ENCODE assay signal across 8 cellular contexts in the genomic region with DNA sequence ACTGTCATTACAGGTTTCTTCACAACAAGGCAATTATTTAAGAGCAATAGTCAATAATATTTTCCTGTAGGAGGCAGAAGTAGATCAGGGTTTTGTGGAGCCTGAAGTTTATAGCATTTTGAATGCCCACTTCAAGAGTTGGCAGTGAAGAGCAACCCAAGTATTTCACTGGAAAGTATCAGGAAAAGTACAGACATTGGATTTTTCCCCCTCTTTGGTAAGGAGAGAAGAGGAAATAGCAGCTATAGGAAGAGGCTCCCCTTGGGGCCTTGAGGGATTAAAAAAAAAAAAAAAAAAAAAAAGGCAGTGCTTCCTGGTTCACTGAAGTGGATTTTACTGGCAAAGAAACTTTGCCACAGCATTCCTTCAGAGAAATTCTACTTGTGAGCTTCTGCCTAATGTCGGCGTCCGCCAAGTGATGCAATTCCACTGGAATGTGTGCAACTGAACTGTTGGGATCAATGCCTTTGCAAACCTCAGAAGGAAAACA. TPM values are rescaled to one million over a fixed set of nuclear protein-coding genes. Genes with fewer than 3 reads are reported as not detected.
DNase-seq lines count a peak whose midpoint lies in the region; ATAC-seq, FAIRE-seq and TF ChIP-seq lines count a peak whose summit lies in the region.
"Had no signal": no experiment of that assay in that cellular context is flagged by ENCODE, and none has a peak within 500 bp of the region (broad histone marks: within the 10 kb centered on the region; RNA-seq: fewer than 3 reads in every experiment).

No MANE protein-coding gene starts in this region.

- FAIRE-seq in HTR-8/SVneo (lab: Jason Lieb, UNC): no peak

- no peak for ATAC-seq in SK-N-SH treated with all-trans-retinoic acid at 6 μM for 48 hours
- no peak for ATAC-seq in HG03571 (IDR thresholded peaks at IDR 0.05; ENCODE audit: unreplicated experiment)
- ATAC-seq in HG03460 (IDR thresholded peaks at IDR 0.05; ENCODE audit: unreplicated experiment): no peak

- H3K4me3 ChIP-seq in retinal pigment epithelial cell (ENCODE audit: low read length): no peak overlapping the region

- TF ChIP-seq CTCF in glutamatergic neuron (IDR thresholded peaks at IDR 0.05; ENCODE audit: partially characterized antibody, unreplicated experiment): no peak
- peak; percentile 53 for TF ChIP-seq CTCF in retinal pigment epithelial cell (conservative IDR thresholded peaks at IDR 0.05; ENCODE audit: low read depth, low read length)

- no peak overlapping the region for H3K4me3 Mint-ChIP-seq in glutamatergic neuron (ENCODE audit: unreplicated experiment)

- peak; percentile 3 for DNase-seq in HTR-8/SVneo (ENCODE audit: insufficient read length, low spot score)
- peak; percentile 19 for DNase-seq in glutamatergic neuron
- DNase-seq in retinal pigment epithelial cell (ENCODE audit: low read depth): peak; percentile 90
- no peak for DNase-seq in activated effector memory CD4-positive, alpha-beta T cell treated with anti-CD3 and anti-CD28 coated beads, Interleukin-2, amount 50 U/mL, for 16 hours
- DNase-seq: stimulated activated CD4-positive, alpha-beta T cell treated with anti-CD3 and anti-CD28 coated beads, Interleukin-15, amount 100 ng/mL, for 24 hours had no signal

- H3K9me3 Mint-ChIP-seq in glutamatergic neuron (ENCODE audit: unreplicated experiment): peaks cover 1% of the 10 kb centered on the region

- no peaks in the 10 kb centered on the region for H3K36me3 Mint-ChIP-seq in glutamatergic neuron (ENCODE audit: unreplicated experiment)

- peaks cover 13% of the 10 kb centered on the region for H3K4me1 Mint-ChIP-seq in glutamatergic neuron (ENCODE audit: low read depth, unreplicated experiment)

- no peaks in the 10 kb centered on the region for H3K27me3 Mint-ChIP-seq in glutamatergic neuron (ENCODE audit: unreplicated experiment)

- H3K27ac Mint-ChIP-seq in glutamatergic neuron (ENCODE audit: unreplicated experiment): no peak overlapping the region

TF ChIP-seq in SK-N-SH treated with all-trans-retinoic acid at 6 μM for 48 hours, 23 proteins besides CTCF, POLR2A, EP300 and RAD21:
- peak; percentile 60 for TF ChIP-seq ISL1 (CRISPR knock-in tag; IDR thresholded peaks at IDR 0.05)
- TF ChIP-seq ZFP3 (CRISPR knock-in tag; IDR thresholded peaks at IDR 0.05): no peak
- TF ChIP-seq ZNF70 (CRISPR knock-in tag; IDR thresholded peaks at IDR 0.05): no peak

RNA-seq across cellular contexts. Expression of a gene that starts 5.7 kb away (rescaled TPM):
- 23.2 TPM for total RNA-seq in glutamatergic neuron (ENCODE audit: unreplicated experiment)
